ENCODE assay signal across 8 cellular contexts in genomic region chr10:88583584-88583957, GRCh38. TPM values are rescaled to one million over a fixed set of nuclear protein-coding genes. Genes with fewer than 3 reads are reported as not detected.
DNase-seq lines count a peak whose midpoint lies in the region; ATAC-seq and TF ChIP-seq lines count a peak whose summit lies in the region.

No MANE protein-coding gene starts in this region.

- ATAC-seq in CD8-positive, alpha-beta T cell: no peak
- no peak for ATAC-seq in Panc1
- no peak for ATAC-seq in GM18870 (IDR thresholded peaks at IDR 0.05; ENCODE audit: unreplicated experiment)
- ATAC-seq in left colon: no peak

- in situ Hi-C loops in Panc1 (cut with HindIII; ENCODE audit: low pct_unique_long_range_greater_than_20kb, low sequenced_read_pairs): no loop called here

- H3K36me3 ChIP-seq in CD8-positive, alpha-beta T cell (ENCODE audit: insufficient read depth, low read length): no peaks in the 10 kb centered on the region
- H3K36me3 ChIP-seq in Panc1 (ENCODE audit: control insufficient read depth, insufficient read depth, low read length) (no peaks in the 10 kb centered on the region), esophagus (ENCODE audit: control insufficient read depth in 2 of 2, insufficient read depth in 2 of 2, low read length in 1 of 2) (no peaks in the 10 kb centered on the region), ovary (no peaks in the 10 kb centered on the region)

- H3K4me1 Mint-ChIP-seq in CD8-positive, alpha-beta T cell (ENCODE audit: low read depth): peaks cover 11% of the 10 kb centered on the region

- H3K4me1 ChIP-seq in CD8-positive, alpha-beta T cell (ENCODE audit: insufficient read depth, low read length): peaks cover 7% of the 10 kb centered on the region
- H3K4me1 ChIP-seq in Panc1 (ENCODE audit: control insufficient read depth, insufficient read depth, low read length) (peaks cover 5% of the 10 kb centered on the region), esophagus (ENCODE audit: control insufficient read depth in 2 of 2, insufficient read depth in 2 of 2, low read length in 1 of 2) (peaks cover 0 to 3% of the 10 kb centered on the region in 2 donors), ovary (ENCODE audit: insufficient read depth) (no peaks in the 10 kb centered on the region)

- no peak for TF ChIP-seq EP300 in ovary (IDR thresholded peaks at IDR 0.05)

- H3K9me3 ChIP-seq in CD8-positive, alpha-beta T cell (ENCODE audit: low read length): no peaks in the 10 kb centered on the region
- H3K9me3 ChIP-seq in Panc1 (ENCODE audit: control insufficient read depth, insufficient read depth, low read depth, low read length): no peaks in the 10 kb centered on the region
- H3K9me3 ChIP-seq in esophagus (ENCODE audit: control insufficient read depth in 2 of 2, insufficient read depth in 1 of 2, low read depth in 1 of 2, low read length in 1 of 2): no peaks in the 10 kb centered on the region
- peaks cover 0 to 2% of the 10 kb centered on the region in 2 donors for H3K9me3 ChIP-seq in ovary

- H3K27ac ChIP-seq in CD8-positive, alpha-beta T cell (ENCODE audit: low read depth, low read length): peak overlapping the region; percentile 72
- peak overlapping the region; percentile 93 for H3K27ac ChIP-seq in Panc1 (ENCODE audit: low read length)
- H3K27ac ChIP-seq in esophagus (ENCODE audit: low read depth in 2 of 2, low read length in 1 of 2): peak overlapping the region; percentile 90 to 92
- peak overlapping the region; percentile 86 to 87 for H3K27ac ChIP-seq in ovary

- H3K9me3 Mint-ChIP-seq in CD8-positive, alpha-beta T cell: peaks cover 9% of the 10 kb centered on the region

- CTCF ChIA-PET in CD8-positive, alpha-beta T cell (lab: Charles Lee): interaction anchor here (0.6 to 2.2 kb wide), 12 partner anchors 9 to 794 kb away, joined by 3 to 14 read pairs (median 5); partner anchors contain the start of gene ATAD1
- CTCF ChIA-PET in Panc1 (lab: Charles Lee): interaction anchor here (0.7 to 1.2 kb wide), 2 partner anchors 76 to 249 kb away, joined by 3 to 4 read pairs; no protein-coding TSS in a partner anchor

- intact Hi-C loops in CD8-positive, alpha-beta T cell (cut with DNase I, micrococcal nuclease): loop anchor here (5.0 to 10.0 kb wide), 4 partner anchors 199 to 831 kb away; partner anchors contain the start of gene IFIT5 (in 1 of the 2)
- intact Hi-C loops in Panc1 (cut with micrococcal nuclease; ENCODE audit: unreplicated experiment) (no loop called here), ovary (cut with DNase I) (no loop called here), left colon (cut with DNase I, micrococcal nuclease) (no loop called here)

- peak overlapping the region; percentile 83 for H3K4me3 ChIP-seq in CD8-positive, alpha-beta T cell (ENCODE audit: low read depth, low read length)
- H3K4me3 ChIP-seq in Panc1 (ENCODE audit: low read depth in 2 of 2, low read length in 2 of 2) (peak overlapping the region; percentile 74 to 78), esophagus (ENCODE audit: low read depth in 1 of 2, low read length in 2 of 2) (peak overlapping the region; percentile 75 to 78), ovary (peak overlapping the region; percentile 65)

- no peak for TF ChIP-seq CTCF in CD8-positive, alpha-beta T cell (IDR thresholded peaks at IDR 0.05)
- TF ChIP-seq CTCF in Panc1 (IDR thresholded peaks at IDR 0.05) (no peak), ovary (IDR thresholded peaks at IDR 0.05) (no peak)

- DNase-seq in CD8-positive, alpha-beta T cell: no peak
- no peak for DNase-seq in Panc1 (ENCODE audit: low read depth, low spot score)
- DNase-seq in ovary: no peak
- DNase-seq in NCI-H774 (lab: John Stamatoyannopoulos, UW): no peak
- no peak for DNase-seq in left colon
- DNase-seq in retina: no peak

- no peaks in the 10 kb centered on the region for H3K36me3 Mint-ChIP-seq in CD8-positive, alpha-beta T cell

- no peaks in the 10 kb centered on the region for H3K27me3 ChIP-seq in CD8-positive, alpha-beta T cell (ENCODE audit: insufficient read depth, low read length)
- H3K27me3 ChIP-seq in Panc1 (ENCODE audit: control insufficient read depth, insufficient read depth, low read length): peaks cover 2% of the 10 kb centered on the region; the same call in 1 of the 2 replicates
- no peaks in the 10 kb centered on the region for H3K27me3 ChIP-seq in esophagus (ENCODE audit: control insufficient read depth in 1 of 2, insufficient read depth in 2 of 2, low read length in 2 of 2)
- no peaks in the 10 kb centered on the region for H3K27me3 ChIP-seq in ovary

- POLR2A ChIA-PET in CD8-positive, alpha-beta T cell (lab: Charles Lee): interaction anchor here (1.0 to 1.6 kb wide), 7 partner anchors 11 to 721 kb away, joined by 3 to 18 read pairs (median 4); partner anchors contain the start of genes KLLN, PTEN and STAMBPL1
- POLR2A ChIA-PET in Panc1 (lab: Charles Lee): interaction anchor here (0.6 kb wide), 1 partner anchor 731 kb away, joined by 3 read pairs; no protein-coding TSS in a partner anchor

- peaks cover 3% of the 10 kb centered on the region for H3K27me3 Mint-ChIP-seq in CD8-positive, alpha-beta T cell (ENCODE audit: low read depth)

- no TSS peak for BruUV-seq in Panc1 (replicated peaks; lab: Mats Ljungman, UMichigan)

- peak overlapping the region; percentile 92 for H3K27ac Mint-ChIP-seq in CD8-positive, alpha-beta T cell

- peak overlapping the region; percentile 91 for H3K4me3 Mint-ChIP-seq in CD8-positive, alpha-beta T cell

- no peak for TF ChIP-seq POLR2A in ovary (IDR thresholded peaks at IDR 0.05)

- 58 to 60% methylated on average over 7 of the region's 7 CpGs for WGBS in esophagus, 2 donors
- WGBS in ovary, 3 donors: 55 to 57% (median 56%) methylated on average over 7 of the region's 7 CpGs

RNA-seq across cellular contexts. Expression of gene RNLS, which starts 0.5 kb away (rescaled TPM):
- 1 to 10 TPM; 1.6 to 1.7 TPM for total RNA-seq in CD8-positive, alpha-beta T cell
- 11.4 TPM for total RNA-seq in Panc1 (2021; ENCODE audit: unreplicated experiment)
- 15.2 TPM for polyA plus RNA-seq in Panc1 (2012; ENCODE audit: insufficient read length)
- 1 to 10 TPM; 3.3 to 6.7 TPM for polyA plus RNA-seq in esophagus
- 10 to 100 TPM in 6 of 7 donors, 1 to 10 TPM in 1; 9.3 to 21.9 (median 15.8) TPM for total RNA-seq in ovary
- 10 to 100 TPM in 1 of 2 donors, 1 to 10 TPM in 1; 7.5 to 11.7 TPM for polyA plus RNA-seq in ovary
- total RNA-seq in left colon: 10 to 100 TPM; 15.0 to 18.6 TPM

RNA-seq across cellular contexts. Expression of gene LIPJ, which starts 3.0 kb away (rescaled TPM):
- not detected for total RNA-seq in CD8-positive, alpha-beta T cell
- not detected for total RNA-seq in Panc1 (2021; ENCODE audit: unreplicated experiment)
- polyA plus RNA-seq in Panc1 (2012; ENCODE audit: insufficient read length): not detected
- not detected for polyA plus RNA-seq in esophagus
- under 1 TPM; 0.08 to 0.25 (median 0.20) TPM for total RNA-seq in ovary
- not detected for polyA plus RNA-seq in ovary
- total RNA-seq in left colon: under 1 TPM; 0.14 to 0.15 TPM

Comparison
In these comparisons a context has a peak if more than half of its experiments do, and no peak if none do; other contexts are left out.
1. intact Hi-C loops: an anchor here in CD8-positive, alpha-beta T cell (5.0 to 10.0 kb wide); none called in Panc1, ovary and left colon.